Comparison of ENCODE assay signal across 8 cellular contexts in the genomic region with DNA sequence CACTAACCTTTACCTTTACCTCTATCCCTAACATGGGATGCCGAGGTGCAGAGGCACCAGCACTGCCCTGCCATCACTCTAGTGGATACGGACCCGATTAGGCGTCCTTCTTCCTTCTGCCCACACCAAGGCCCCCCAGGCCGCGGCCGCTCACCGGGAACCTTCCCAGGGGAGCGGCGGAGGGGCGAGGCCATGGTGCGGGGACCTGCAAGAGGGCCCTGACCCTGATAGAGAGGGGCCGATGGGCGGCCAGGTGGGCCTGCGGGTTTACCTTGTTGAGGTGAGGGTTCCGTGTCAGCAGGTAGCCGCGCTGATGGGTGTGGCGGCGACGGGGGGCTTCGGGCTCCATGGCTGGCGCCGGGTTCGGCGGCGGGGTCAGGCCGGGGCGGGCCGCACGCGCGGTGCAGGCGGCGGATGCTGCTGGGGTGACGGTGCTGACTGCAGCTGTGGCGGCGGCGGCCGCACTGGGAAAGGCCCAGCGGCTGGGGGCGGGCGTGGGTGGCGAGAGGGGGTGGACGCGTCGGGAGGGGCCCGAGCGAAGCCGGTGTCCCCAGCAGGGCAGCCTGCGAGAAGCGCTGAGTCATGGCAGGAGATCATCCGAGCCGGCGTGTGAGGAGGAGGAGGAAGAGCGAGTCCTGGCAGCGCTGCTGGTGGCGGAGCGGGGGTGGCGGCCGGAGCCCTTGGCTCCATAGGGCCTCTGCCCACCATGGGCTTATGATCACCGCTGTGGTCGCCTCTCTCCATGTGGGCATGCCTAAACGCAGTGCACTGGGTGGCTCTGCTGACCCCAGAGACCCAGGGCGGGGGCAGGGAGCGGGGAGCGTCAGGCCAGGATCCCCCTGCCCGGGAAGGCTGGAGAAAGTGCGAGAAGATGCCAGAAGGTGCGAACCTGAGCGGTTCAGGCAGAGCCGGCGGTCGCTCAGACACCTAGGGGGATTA. TPM values are rescaled to one million over a fixed set of nuclear protein-coding genes. Genes with fewer than 3 reads are reported as not detected.
DNase-seq lines count a peak whose midpoint lies in the region; ATAC-seq and TF ChIP-seq lines count a peak whose summit lies in the region.

A gene (minus strand): TSS at position 446 of the 939 bp plus-strand sequence. CDS start 97 bp downstream, at position 349.

- H3K27me3 ChIP-seq in naive thymus-derived CD4-positive, alpha-beta T cell (ENCODE audit: control insufficient read depth in 2 of 2, insufficient read depth in 2 of 2, low read length in 2 of 2), result no peaks in the 10 kb centered on the region

- H3K4me3 Mint-ChIP-seq in naive thymus-derived CD4-positive, alpha-beta T cell, result peak within 1 kb of the TSS in 4 of 10 donors; percentile 33 to 51 (median 43)

- DNase-seq in activated effector memory CD4-positive, alpha-beta T cell treated with anti-CD3 and anti-CD28 coated beads, Interleukin-2, amount 50 U/mL, for 16 hours, result peak; percentile 74
- DNase-seq in activated effector memory CD4-positive, alpha-beta T cell treated with Interleukin-2 at 50 U/mL for 16 hours, result no peak
- peak; percentile 26 for DNase-seq in NCI-H146 treated with DMSO at 0.1 percent for 48 hours (lab: John Stamatoyannopoulos, UW; ENCODE audit: unreplicated experiment)
- DNase-seq in activated T-cell treated with anti-CD3 and anti-CD28 coated beads, Interleukin-2, amount 50 U/mL, for 48 hours, result peak; percentile 44 to 49
- DNase-seq in fibroblast of the aortic adventitia (ENCODE audit: low read depth), result peak; percentile 69
- DNase-seq in naive thymus-derived CD4-positive, alpha-beta T cell, result peak in 2 of 9 donors; percentile 25 to 56

- CTCF ChIA-PET in naive thymus-derived CD4-positive, alpha-beta T cell (lab: Charles Lee), result no interaction called here

- no peaks in the 10 kb centered on the region for H3K9me3 ChIP-seq in naive thymus-derived CD4-positive, alpha-beta T cell (ENCODE audit: control insufficient read depth in 2 of 3, low read length in 3 of 3)

- peaks cover 31 to 54% (median 40%) of the 10 kb centered on the region in 5 donors for H3K27me3 Mint-ChIP-seq in naive thymus-derived CD4-positive, alpha-beta T cell

- H3K4me1 Mint-ChIP-seq in naive thymus-derived CD4-positive, alpha-beta T cell, result peaks cover 0 to 7% (median 0%) of the 10 kb centered on the region in 7 donors

- no peaks in the 10 kb centered on the region for H3K4me1 ChIP-seq in naive thymus-derived CD4-positive, alpha-beta T cell (ENCODE audit: control insufficient read depth in 2 of 2, insufficient read depth in 2 of 2, low read length in 2 of 2)

- peak within 1 kb of the TSS; percentile 85 for H3K4me3 ChIP-seq in fibroblast of the aortic adventitia (ENCODE audit: low read depth, low read length)
- no peak within 1 kb of the TSS for H3K4me3 ChIP-seq in naive thymus-derived CD4-positive, alpha-beta T cell (ENCODE audit: low read length)

- no peak for TF ChIP-seq CTCF in fibroblast of the aortic adventitia (IDR thresholded peaks at IDR 0.05; ENCODE audit: insufficient read depth, low read length)

- peaks cover 0 to 5% (median 0%) of the 10 kb centered on the region in 5 donors for H3K36me3 Mint-ChIP-seq in naive thymus-derived CD4-positive, alpha-beta T cell

- H3K36me3 ChIP-seq in naive thymus-derived CD4-positive, alpha-beta T cell (ENCODE audit: control insufficient read depth in 2 of 3, insufficient read depth in 3 of 3, low read length in 3 of 3), result no peaks in the 10 kb centered on the region

- H3K27ac Mint-ChIP-seq in naive thymus-derived CD4-positive, alpha-beta T cell, result no peak within 1 kb of the TSS

- peak; percentile 91 for ATAC-seq in HG02610 (IDR thresholded peaks at IDR 0.05; ENCODE audit: unreplicated experiment)
- ATAC-seq in naive thymus-derived CD4-positive, alpha-beta T cell, result peak; percentile 92

- H3K27ac ChIP-seq in naive thymus-derived CD4-positive, alpha-beta T cell (ENCODE audit: low read depth, low read length), result no peak within 1 kb of the TSS
- H3K27ac ChIP-seq in temporal lobe (ENCODE audit: low read depth, low read length), result peak within 1 kb of the TSS; percentile 73

- intact Hi-C loops in naive thymus-derived CD4-positive, alpha-beta T cell (cut with micrococcal nuclease), result no loop called here

- peaks cover 0 to 7% (median 0%) of the 10 kb centered on the region in 11 donors for H3K9me3 Mint-ChIP-seq in naive thymus-derived CD4-positive, alpha-beta T cell

- POLR2A ChIA-PET in naive thymus-derived CD4-positive, alpha-beta T cell (lab: Charles Lee), result no interaction called here

RNA-seq across cellular contexts. Expression of the gene that starts here (rescaled TPM):
- total RNA-seq in fibroblast of the aortic adventitia (ENCODE audit: low replicate concordance) (17.0 and 21.7 TPM in 2 replicates), temporal lobe (5.7 TPM)
- under 1 TPM in 4 of 5 experiments, not detected in 1; 0.19 to 0.49 (median 0.29) TPM for total RNA-seq in naive thymus-derived CD4-positive, alpha-beta T cell
- not detected for polyA plus RNA-seq in naive thymus-derived CD4-positive, alpha-beta T cell

Comparison
In these comparisons a context has a peak if more than half of its experiments do, and no peak if none do; other contexts are left out.
1. Peak in ATAC-seq in naive thymus-derived CD4-positive, alpha-beta T cell; RNA of the gene not detected or under 1 TPM.